In the genomic region with DNA sequence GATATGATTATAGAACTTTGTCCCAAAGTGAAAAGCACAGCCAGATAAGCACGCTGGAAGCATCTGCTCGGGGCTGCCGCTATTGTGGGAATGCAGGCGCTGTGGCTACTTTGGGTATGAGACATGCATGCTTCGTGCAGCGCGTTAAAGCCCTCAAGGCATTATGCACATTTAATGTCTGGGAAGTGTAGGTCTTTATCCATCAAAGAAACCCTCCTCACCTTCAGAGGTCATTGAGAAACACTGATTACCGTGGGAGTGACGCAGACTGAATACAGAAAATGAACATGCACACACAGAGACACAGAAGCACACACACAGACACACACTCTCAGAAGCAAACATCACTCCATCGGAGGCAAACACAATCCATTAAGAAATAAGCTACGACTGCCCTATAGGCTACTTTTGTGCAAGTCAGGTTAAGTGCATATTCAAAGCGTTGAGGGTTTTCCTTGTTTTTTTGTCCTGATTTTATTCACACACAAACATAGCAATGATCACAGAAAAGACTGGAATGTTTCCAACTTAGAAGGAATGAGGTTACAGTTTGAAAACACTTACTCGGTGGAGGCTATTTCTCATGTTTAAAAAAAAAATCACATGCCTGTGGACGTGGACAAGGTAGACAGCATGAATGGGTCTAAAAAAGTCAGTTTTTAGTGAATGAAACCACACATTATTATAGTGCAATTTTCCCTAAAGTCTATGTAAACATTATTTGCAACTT, we compare ENCODE assay signal across 9 cellular contexts.
DNase-seq lines count a peak whose midpoint lies in the region; ATAC-seq and TF ChIP-seq lines count a peak whose summit lies in the region.
"Had no signal": no experiment of that assay in that cellular context is flagged by ENCODE, and none has a peak within 500 bp of the region (broad histone marks: within the 10 kb centered on the region; RNA-seq: fewer than 3 reads in every experiment).

No MANE protein-coding gene starts in this region.

- ATAC-seq in GM18873 (IDR thresholded peaks at IDR 0.05; ENCODE audit: low FRiP score, unreplicated experiment) (no peak), HG02970 (IDR thresholded peaks at IDR 0.05; ENCODE audit: low FRiP score, unreplicated experiment) (no peak)

- TF ChIP-seq CTCF in fibroblast of lung (conservative IDR thresholded peaks at IDR 0.05 in 1 of 2, IDR thresholded peaks at IDR 0.05 in 1 of 2; ENCODE audit: low read depth in 1 of 2, low read length in 2 of 2) (no peak), neural cell (IDR thresholded peaks at IDR 0.05; ENCODE audit: poor library complexity, severe bottlenecking) (no peak)

- H3K4me3 ChIP-seq in fibroblast of lung (replicated peaks in 1 of 4; ENCODE audit: control extremely low read depth in 1 of 4, insufficient read depth in 1 of 4, low read depth in 3 of 4, low read length in 4 of 4) (peak overlapping the region; percentile 18 to 37 (median 32)), neural cell (ENCODE audit: low read length) (peak overlapping the region; percentile 43)

- no peak for TF ChIP-seq RAD21 in neural cell (conservative IDR thresholded peaks at IDR 0.05)

- H3K9ac ChIP-seq in fibroblast of lung (ENCODE audit: insufficient read depth, low read length): no peak overlapping the region
- H3K9ac ChIP-seq in neural cell (ENCODE audit: low read length): peak overlapping the region; percentile 3

- no peaks in the 10 kb centered on the region for H3K36me3 Mint-ChIP-seq in activated CD4-positive, alpha-beta T cell treated with anti-CD3 and anti-CD28 coated beads, Interleukin-2, amount 10 ng/mL, durations not matched to agents 24 days and 14 days (ENCODE audit: low read depth)
- H3K36me3 Mint-ChIP-seq: CD4-positive, alpha-beta memory T cell had no signal

- no peak for TF ChIP-seq EP300 in neural cell (conservative IDR thresholded peaks at IDR 0.05; ENCODE audit: poor library complexity, severe bottlenecking)

- H3K27ac ChIP-seq in fibroblast of lung (ENCODE audit: insufficient read depth, low read length): no peak overlapping the region
- peak overlapping the region; percentile 63 for H3K27ac ChIP-seq in neural cell (ENCODE audit: low read length)

- H3K4me1 Mint-ChIP-seq in activated CD4-positive, alpha-beta T cell treated with anti-CD3 and anti-CD28 coated beads, Interleukin-2, amount 10 ng/mL, durations not matched to agents 24 days and 14 days: no peaks in the 10 kb centered on the region
- H3K4me1 Mint-ChIP-seq: CD4-positive, alpha-beta memory T cell had no signal

- H4K20me1 ChIP-seq in fibroblast of lung (ENCODE audit: control insufficient read depth, extremely low read depth, insufficient read depth, low read length) (no peaks in the 10 kb centered on the region), neural cell (ENCODE audit: insufficient read depth) (no peaks in the 10 kb centered on the region)

- H3K9me2 ChIP-seq in neural cell (ENCODE audit: insufficient read depth, low read length): no peaks in the 10 kb centered on the region

- H3K4me3 Mint-ChIP-seq in activated CD4-positive, alpha-beta T cell treated with anti-CD3 and anti-CD28 coated beads, Interleukin-2, amount 10 ng/mL, durations not matched to agents 24 days and 14 days: no peak overlapping the region
- H3K4me3 Mint-ChIP-seq: CD4-positive, alpha-beta memory T cell had no signal

- no peaks in the 10 kb centered on the region for H3K4me1 ChIP-seq in fibroblast of lung (ENCODE audit: control insufficient read depth, extremely low read depth, insufficient read depth, low read length)

- H3K9me3 ChIP-seq in fibroblast of lung (ENCODE audit: control insufficient read depth, insufficient read depth, low read depth, low read length) (no peaks in the 10 kb centered on the region), neural cell (ENCODE audit: low read length) (no peaks in the 10 kb centered on the region)

- H3K4me2 ChIP-seq in fibroblast of lung (ENCODE audit: extremely low read depth, insufficient read depth, low read length): peak overlapping the region; percentile 72
- H3K4me2 ChIP-seq in neural cell (ENCODE audit: low read length): peak overlapping the region; percentile 41

- no peaks in the 10 kb centered on the region for H3K9me3 Mint-ChIP-seq in activated CD4-positive, alpha-beta T cell treated with anti-CD3 and anti-CD28 coated beads, Interleukin-2, amount 10 ng/mL, durations not matched to agents 24 days and 14 days
- H3K9me3 Mint-ChIP-seq: CD4-positive, alpha-beta memory T cell had no signal

- H2AFZ ChIP-seq in fibroblast of lung (ENCODE audit: low read length) (peak overlapping the region; percentile 70), neural cell (ENCODE audit: low read depth, low read length) (no peak overlapping the region)

- H3K36me3 ChIP-seq in fibroblast of lung (ENCODE audit: control insufficient read depth, insufficient read depth, low read length): no peaks in the 10 kb centered on the region
- no peaks in the 10 kb centered on the region for H3K36me3 ChIP-seq in neural cell (ENCODE audit: insufficient read depth, low read length)

- H3K27me3 ChIP-seq in fibroblast of lung (ENCODE audit: control insufficient read depth, insufficient read depth, low read length) (no peaks in the 10 kb centered on the region), neural cell (ENCODE audit: insufficient read depth, low read depth, low read length) (no peaks in the 10 kb centered on the region)

- H3K79me2 ChIP-seq in fibroblast of lung (ENCODE audit: control insufficient read depth, insufficient read depth, low read length) (no peaks in the 10 kb centered on the region), neural cell (replicated peaks; ENCODE audit: insufficient read depth, low read length) (peaks cover 16% of the 10 kb centered on the region)

- peaks cover 5% of the 10 kb centered on the region for H3F3A ChIP-seq in neural cell (ENCODE audit: insufficient read depth, low read length, poor library complexity, severe bottlenecking)

- H3K27me3 Mint-ChIP-seq in activated CD4-positive, alpha-beta T cell treated with anti-CD3 and anti-CD28 coated beads, Interleukin-2, amount 10 ng/mL, durations not matched to agents 24 days and 14 days: peaks cover 12% of the 10 kb centered on the region

- intact Hi-C loops in activated CD4-positive, alpha-beta T cell treated with anti-CD3 and anti-CD28 coated beads, Interleukin-2, amount 10 ng/mL, durations not matched to agents 24 days and 14 days (cut with micrococcal nuclease): no loop called here

- no peak overlapping the region for H3K27ac Mint-ChIP-seq in activated CD4-positive, alpha-beta T cell treated with anti-CD3 and anti-CD28 coated beads, Interleukin-2, amount 10 ng/mL, durations not matched to agents 24 days and 14 days
- H3K27ac Mint-ChIP-seq: CD4-positive, alpha-beta memory T cell had no signal

- peak; percentile 40 for DNase-seq in AG08396 (ENCODE audit: low spot score)
- DNase-seq in NCI-H460 (ENCODE audit: extremely low read depth, low read depth): peak; percentile 1
- DNase-seq in fibroblast of lung (ENCODE audit: low read depth in 2 of 2): peak; percentile 32 to 68
- DNase-seq in activated CD4-positive, alpha-beta T cell treated with anti-CD3 and anti-CD28 coated beads, Interleukin-2, amount 10 ng/mL, durations not matched to agents 24 days and 14 days: no peak
- DNase-seq in NCI-H446 treated with DMSO at 0.1 percent for 48 hours (lab: John Stamatoyannopoulos, UW): no peak
- DNase-seq: CD4-positive, alpha-beta memory T cell had no signal

TF ChIP-seq in neural cell, 6 proteins besides CTCF, POLR2A, EP300 and RAD21:
- peak; percentile 27 for TF ChIP-seq REST (IDR thresholded peaks at IDR 0.05; ENCODE audit: borderline replicate concordance)
- TF ChIP-seq EZH2 (IDR thresholded peaks at IDR 0.05; ENCODE audit: borderline replicate concordance, insufficient read depth, low read length, poor library complexity, severe bottlenecking): no peak
- TF ChIP-seq POLR2AphosphoS5 (IDR thresholded peaks at IDR 0.05): peak; percentile 45
- no peak for TF ChIP-seq TAF1 (IDR thresholded peaks at IDR 0.05; ENCODE audit: low read depth)
- TF ChIP-seq MXI1 (conservative IDR thresholded peaks at IDR 0.05; ENCODE audit: poor library complexity, severe bottlenecking): no peak
- no peak for TF ChIP-seq SMC3 (conservative IDR thresholded peaks at IDR 0.05; ENCODE audit: poor library complexity)

Comparison
In these comparisons a context has a peak if more than half of its experiments do, and no peak if none do; other contexts are left out.
1. DNase-seq: peak in AG08396 (single experiment), NCI-H460 (single experiment) and fibroblast of lung (2 of 2); none in activated CD4-positive, alpha-beta T cell treated with anti-CD3 and anti-CD28 coated beads, Interleukin-2, amount 10 ng/mL, durations not matched to agents 24 days and 14 days (single experiment) and NCI-H446 treated with DMSO at 0.1 percent for 48 hours (single experiment).